Comparison of ENCODE assay signal across 17 cellular contexts in genomic region chr6:169244684-169245383, GRCh38. TPM values are rescaled to one million over a fixed set of nuclear protein-coding genes. Genes with fewer than 3 reads are reported as not detected.
"Had no signal": no experiment of that assay in that cellular context is flagged by ENCODE, and none has a peak within 500 bp of the region (broad histone marks: within the 10 kb centered on the region; RNA-seq: fewer than 3 reads in every experiment).

No MANE protein-coding gene starts in this region.

- H3K79me2 ChIP-seq: hepatocyte, parathyroid adenoma had no signal

- H3K27ac Mint-ChIP-seq: dendritic cell treated with granulocyte-macrophage colony-stimulating factor and Interleukin-4, amounts not matched to agents 40 ng/mL and 50 ng/mL, for 4 days; stimulated activated effector memory CD8-positive, alpha-beta T cell treated with anti-CD3 and anti-CD28 coated beads, Interleukin-12 subunit alpha, Interleukin-12 subunit beta, amount 100 ng/mL, for 72 hours had no signal

- H3K36me3 Mint-ChIP-seq: naive thymus-derived CD8-positive, alpha-beta T cell; stimulated activated effector memory CD8-positive, alpha-beta T cell treated with anti-CD3 and anti-CD28 coated beads, Interleukin-12 subunit alpha, Interleukin-12 subunit beta, amount 100 ng/mL, for 72 hours had no signal

- H3K4me1 Mint-ChIP-seq: central memory CD8-positive, alpha-beta T cell; naive thymus-derived CD8-positive, alpha-beta T cell; neural crest cell; stimulated activated effector memory CD8-positive, alpha-beta T cell treated with anti-CD3 and anti-CD28 coated beads, Interleukin-12 subunit alpha, Interleukin-12 subunit beta, amount 100 ng/mL, for 72 hours had no signal

- H3K4me3 Mint-ChIP-seq: central memory CD8-positive, alpha-beta T cell; dendritic cell treated with granulocyte-macrophage colony-stimulating factor and Interleukin-4, amounts not matched to agents 40 ng/mL and 50 ng/mL, for 4 days; naive thymus-derived CD8-positive, alpha-beta T cell; neural crest cell; stimulated activated effector memory CD8-positive, alpha-beta T cell treated with anti-CD3 and anti-CD28 coated beads, Interleukin-12 subunit alpha, Interleukin-12 subunit beta, amount 100 ng/mL, for 72 hours had no signal

- H3K4me3 ChIP-seq: esophagus squamous epithelium, hepatocyte, mucosa of descending colon, psoas muscle, sigmoid colon, skin epidermis, tibial nerve had no signal

- H3K9me3 Mint-ChIP-seq: central memory CD8-positive, alpha-beta T cell; stimulated activated effector memory CD8-positive, alpha-beta T cell treated with anti-CD3 and anti-CD28 coated beads, Interleukin-12 subunit alpha, Interleukin-12 subunit beta, amount 100 ng/mL, for 72 hours had no signal

- DNase-seq: esophagus squamous epithelium; foreskin melanocyte; mucosa of descending colon; naive thymus-derived CD8-positive, alpha-beta T cell; psoas muscle; retina; sigmoid colon; stimulated activated CD4-positive, alpha-beta T cell treated with anti-CD3 and anti-CD28 coated beads, Interleukin-12 subunit alpha, Interleukin-12 subunit beta, amount 100 ng/mL, for 4 hours; stimulated activated naive CD8-positive, alpha-beta T cell treated with anti-CD3 and anti-CD28 coated beads, Interleukin-15, Interleukin-2, amounts not matched to agents 100 U/mL and 50 U/mL, for 24 hours had no signal

- H3K4me1 ChIP-seq: parathyroid adenoma, psoas muscle had no signal

- H3K9me3 ChIP-seq: esophagus squamous epithelium, mucosa of descending colon, psoas muscle, sigmoid colon, tibial nerve had no signal

- H3K4me2 ChIP-seq: hepatocyte had no signal

- H3K27me3 ChIP-seq: esophagus squamous epithelium, hepatocyte, sigmoid colon, tibial nerve had no signal

- H3K9ac ChIP-seq: parathyroid adenoma had no signal

- H2AFZ ChIP-seq: hepatocyte, parathyroid adenoma had no signal

- H3K27ac ChIP-seq: esophagus squamous epithelium, hepatocyte, parathyroid adenoma, psoas muscle, sigmoid colon, tibial nerve had no signal

RNA-seq across cellular contexts. Expression of gene THBS2, which starts 8.8 kb away (rescaled TPM):
- total RNA-seq: naive thymus-derived CD8-positive, alpha-beta T cell had no signal
